10 cellular contexts compared by ENCODE assay signal in genomic region chr20:1618954-1619550, GRCh38. TPM values are rescaled to one million over a fixed set of nuclear protein-coding genes. Genes with fewer than 3 reads are reported as not detected.
DNase-seq lines count a peak whose midpoint lies in the region; TF ChIP-seq lines count a peak whose summit lies in the region.
"Had no signal": no experiment of that assay in that cellular context is flagged by ENCODE, and none has a peak within 500 bp of the region (broad histone marks: within the 10 kb centered on the region; RNA-seq: fewer than 3 reads in every experiment).

No MANE protein-coding gene starts in this region.

- no peaks in the 10 kb centered on the region for H3K9me3 ChIP-seq in neutrophil
- peaks cover 0 to 7% (median 0%) of the 10 kb centered on the region in 4 donors for H3K9me3 ChIP-seq in tibial nerve
- H3K9me3 ChIP-seq in SK-N-SH, result no peaks in the 10 kb centered on the region

- peaks cover 4% of the 10 kb centered on the region for H3F3A ChIP-seq in SK-N-SH (replicated peaks; ENCODE audit: insufficient read depth)

- H3K9ac ChIP-seq in SK-N-SH, result no peak overlapping the region

- no peak overlapping the region for H2AFZ ChIP-seq in SK-N-SH (ENCODE audit: low read depth)

- no peak for TF ChIP-seq RAD21 in SK-N-SH (IDR thresholded peaks at IDR 0.05; ENCODE audit: low read length)

- CTCF ChIA-PET in SK-N-SH (lab: Yijun Ruan, JAX), result no interaction called here

- no peak overlapping the region for H3K4me2 ChIP-seq in SK-N-SH

- H3K4me1 ChIP-seq in neutrophil (ENCODE audit: control insufficient read depth in 1 of 2, insufficient read depth in 1 of 2, low read depth in 1 of 2, low read length in 1 of 2), result peaks cover 92 to 100% of the 10 kb centered on the region in 2 experiments
- H3K4me1 ChIP-seq in tibial nerve, result peaks cover 0 to 3% (median 0%) of the 10 kb centered on the region in 4 donors
- H3K4me1 ChIP-seq in SK-N-SH (ENCODE audit: control insufficient read depth in 1 of 2, insufficient read depth in 2 of 2, low read depth in 1 of 2, low read length in 1 of 2), result peaks cover 0 to 3% of the 10 kb centered on the region in 2 experiments; a peak in 1 of 4 replicates

- no peak for TF ChIP-seq CTCF in neutrophil (IDR thresholded peaks at IDR 0.05)
- no peak for TF ChIP-seq CTCF in tibial nerve (IDR thresholded peaks at IDR 0.05)
- no peak for TF ChIP-seq CTCF in SK-N-SH (IDR thresholded peaks at IDR 0.05)

- no peaks in the 10 kb centered on the region for H3K79me2 ChIP-seq in SK-N-SH (ENCODE audit: insufficient read depth)

- no peaks in the 10 kb centered on the region for H3K27me3 ChIP-seq in neutrophil
- H3K27me3 ChIP-seq in tibial nerve, result no peaks in the 10 kb centered on the region
- H3K27me3 ChIP-seq in SK-N-SH (ENCODE audit: insufficient read depth), result no peaks in the 10 kb centered on the region

- H3K9me2 ChIP-seq in SK-N-SH, result no peaks in the 10 kb centered on the region

- peak overlapping the region; percentile 98 for H3K27ac ChIP-seq in neutrophil
- H3K27ac ChIP-seq in tibial nerve, result no peak overlapping the region
- no peak overlapping the region for H3K27ac ChIP-seq in SK-N-SH (ENCODE audit: low read depth in 2 of 2, low read length in 1 of 2)

- TF ChIP-seq EP300 in tibial nerve (IDR thresholded peaks at IDR 0.05) (no peak), SK-N-SH (IDR thresholded peaks at IDR 0.05; ENCODE audit: borderline replicate concordance in 1 of 2, low read depth in 1 of 2, low read length in 1 of 2) (no peak)

- H3K36me3 ChIP-seq in neutrophil, result no peaks in the 10 kb centered on the region
- H3K36me3 ChIP-seq in tibial nerve, result no peaks in the 10 kb centered on the region
- H3K36me3 ChIP-seq in SK-N-SH (replicated peaks in 1 of 2; ENCODE audit: control insufficient read depth in 1 of 2, insufficient read depth in 2 of 2, low read length in 1 of 2), result no peaks in the 10 kb centered on the region

- H4K20me1 ChIP-seq in SK-N-SH (ENCODE audit: insufficient read depth), result no peaks in the 10 kb centered on the region

- H3K4me3 ChIP-seq in neutrophil (ENCODE audit: low read depth in 1 of 2, low read length in 1 of 2) (peak overlapping the region; percentile 73 to 86), tibial nerve (no peak overlapping the region), SK-N-SH (ENCODE audit: low read depth in 2 of 2, low read length in 1 of 2) (no peak overlapping the region)

- TF ChIP-seq POLR2A in tibial nerve (IDR thresholded peaks at IDR 0.05), result no peak

- POLR2A ChIA-PET in SK-N-SH (lab: Yijun Ruan, JAX), result no interaction called here

- DNase-seq in SKM-1 treated with dmso at 0.1 percent for 144 hours (lab: John Stamatoyannopoulos, UW; ENCODE audit: unreplicated experiment) (peak; percentile 31), SKM-1 (lab: John Stamatoyannopoulos, UW; ENCODE audit: unreplicated experiment) (no peak), NAMALWA (ENCODE audit: low spot score) (peak; percentile 0), dermis blood vessel endothelial cell (peak; percentile 0), foreskin melanocyte (no peak), tibial nerve (ENCODE audit: low spot score in 2 of 2) (no peak), SK-N-SH (no peak)
- DNase-seq: 8988T, NCI-H187 had no signal

TF ChIP-seq in SK-N-SH, 30 proteins besides CTCF, POLR2A, EP300 and RAD21:
- TF ChIP-seq TCF12 (IDR thresholded peaks at IDR 0.05) (no peak), ZBTB33 (IDR thresholded peaks at IDR 0.05; ENCODE audit: borderline replicate concordance, low read depth) (no peak), FOSL2 (IDR thresholded peaks at IDR 0.05; ENCODE audit: borderline replicate concordance, low read depth) (no peak), RFX5 (IDR thresholded peaks at IDR 0.05; ENCODE audit: low read length) (no peak), MXI1 (IDR thresholded peaks at IDR 0.05; ENCODE audit: low read depth, low read length) (no peak), JUND (IDR thresholded peaks at IDR 0.05) (no peak), IRF3 (IDR thresholded peaks at IDR 0.05; ENCODE audit: low read depth, low read length) (no peak), MAX (IDR thresholded peaks at IDR 0.05; ENCODE audit: low read depth) (no peak), RCOR1 (IDR thresholded peaks at IDR 0.05; ENCODE audit: low read length) (no peak), YY1 (IDR thresholded peaks at IDR 0.05; ENCODE audit: low read depth) (no peak), USF2 (IDR thresholded peaks at IDR 0.05; ENCODE audit: borderline replicate concordance, low read depth, low read length) (no peak), CHD2 (IDR thresholded peaks at IDR 0.05; ENCODE audit: low read length, partially characterized antibody) (no peak)

RNA-seq across cellular contexts. Expression of gene SIRPB1, which starts 0.8 kb away (rescaled TPM):
- total RNA-seq in dermis blood vessel endothelial cell, result 0.17 and 4.0 TPM in 2 replicates
- total RNA-seq in tibial nerve, result 1 to 10 TPM; 1.4 to 5.1 (median 1.9) TPM
- 0.19 and 0.53 TPM in 2 replicates for polyA plus RNA-seq in SK-N-SH (2012; rRNA removed)
- 0.24 and 0.30 TPM in 2 replicates for polyA plus RNA-seq in SK-N-SH (2012; cell fraction: cytosol; rRNA removed)
- polyA plus RNA-seq in SK-N-SH (2012; cell fraction: nucleus; rRNA removed), result 0.22 and 0.50 TPM in 2 replicates

RNA-seq across cellular contexts. Expression of gene SIRPG, which starts 38.5 kb away (rescaled TPM):
- total RNA-seq in dermis blood vessel endothelial cell (not detected in 2 replicates), tibial nerve (under 1 TPM in 1 of 4 donors, not detected in 3; 0.30 TPM)
- not detected in 2 replicates for polyA plus RNA-seq in SK-N-SH (2012; rRNA removed)
- polyA plus RNA-seq in SK-N-SH (2012; cell fraction: cytosol; rRNA removed), result not detected in 2 replicates
- not detected in 2 replicates for polyA plus RNA-seq in SK-N-SH (2012; cell fraction: nucleus; rRNA removed)

Comparison
In these comparisons a context has a peak if more than half of its experiments do, and no peak if none do; other contexts are left out.
1. DNase-seq: peak in SKM-1 treated with dmso at 0.1 percent for 144 hours (single experiment), NAMALWA (single experiment) and dermis blood vessel endothelial cell (single experiment); none in SKM-1 (single experiment), foreskin melanocyte (single experiment), tibial nerve (0 of 2) and SK-N-SH (single experiment).
2. H3K4me3 ChIP-seq: peak in neutrophil (2 of 2); none in tibial nerve (0 of 4) and SK-N-SH (0 of 2).